In the genomic region with DNA sequence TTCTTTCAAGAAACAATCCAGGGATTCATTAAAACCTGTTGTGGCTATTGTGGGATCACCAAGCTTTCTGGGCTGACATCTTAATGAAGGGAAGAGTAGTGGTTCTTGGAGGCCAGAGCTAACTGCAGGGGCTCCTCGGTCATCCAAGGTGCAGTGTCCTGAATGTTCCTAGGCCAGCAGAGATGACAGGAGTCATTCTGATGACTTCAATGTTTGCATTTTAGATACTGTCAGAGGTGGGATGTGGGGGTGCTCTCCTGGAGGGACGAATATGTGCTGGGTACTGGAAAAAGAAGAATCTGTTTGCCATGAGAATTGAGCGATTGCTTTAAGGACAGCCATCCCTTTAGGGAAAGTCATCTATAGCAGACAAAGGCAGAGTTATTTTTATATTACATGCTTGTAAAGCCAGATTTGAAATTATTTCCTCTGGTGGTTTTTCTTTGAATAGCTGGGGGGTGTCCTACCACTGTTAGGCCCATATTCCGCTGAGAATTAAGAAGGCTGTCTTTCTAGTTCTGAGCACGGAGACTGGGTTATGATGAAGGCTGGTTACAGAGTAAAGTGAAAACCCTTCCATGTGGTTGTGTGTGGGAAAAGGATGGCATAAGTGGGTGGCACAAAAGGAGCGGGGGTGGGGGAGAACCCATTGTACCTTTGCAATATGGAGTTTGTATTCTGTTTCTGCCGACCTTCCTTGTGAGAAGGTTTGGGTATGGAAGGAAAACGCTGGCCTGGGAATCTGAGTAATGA, we compare ENCODE assay signal across 25 cellular contexts. TPM values are rescaled to one million over a fixed set of nuclear protein-coding genes. Genes with fewer than 3 reads are reported as not detected.
DNase-seq lines count a peak whose midpoint lies in the region; ATAC-seq and TF ChIP-seq lines count a peak whose summit lies in the region.
"Had no signal": no experiment of that assay in that cellular context is flagged by ENCODE, and none has a peak within 500 bp of the region (broad histone marks: within the 10 kb centered on the region; RNA-seq: fewer than 3 reads in every experiment).

No MANE protein-coding gene starts in this region.

- peak overlapping the region; percentile 88 to 94 for H3K27ac ChIP-seq in right atrium auricular region
- peak overlapping the region; percentile 76 to 91 for H3K27ac ChIP-seq in esophagus (ENCODE audit: low read depth in 2 of 2, low read length in 1 of 2)
- H3K27ac ChIP-seq in skeletal muscle tissue (ENCODE audit: low read depth, low read length) = peak overlapping the region; percentile 86
- H3K27ac ChIP-seq: cardiac muscle cell, PC-9 had no signal

- no peaks in the 10 kb centered on the region for H3K9me3 ChIP-seq in right atrium auricular region
- no peaks in the 10 kb centered on the region for H3K9me3 ChIP-seq in esophagus (ENCODE audit: control insufficient read depth in 2 of 2, insufficient read depth in 1 of 2, low read depth in 1 of 2, low read length in 1 of 2)
- H3K9me3 ChIP-seq in skeletal muscle tissue (ENCODE audit: control insufficient read depth in 3 of 3, low read length in 3 of 3) = no peaks in the 10 kb centered on the region
- H3K9me3 ChIP-seq: HAP-1, ovary had no signal

- no peaks in the 10 kb centered on the region for H3K9me3 Mint-ChIP-seq in T-helper 2 cell treated with Interferon-gamma antibody and Interleukin-4, amounts not matched to agents 5 μg/mL and 100 μg/mL, for 36 hours
- H3K9me3 Mint-ChIP-seq: activated T-cell treated with anti-CD3 and anti-CD28 coated beads, Interleukin-2, amount 50 U/mL, for 24 hours; mesothelial cell of epicardium; natural killer cell had no signal

- no peak overlapping the region for H3K27ac Mint-ChIP-seq in T-helper 2 cell treated with Interferon-gamma antibody and Interleukin-4, amounts not matched to agents 5 μg/mL and 100 μg/mL, for 36 hours
- H3K27ac Mint-ChIP-seq: activated T-cell treated with anti-CD3 and anti-CD28 coated beads, Interleukin-2, amount 50 U/mL, for 24 hours; mesothelial cell of epicardium; natural killer cell had no signal

- no peak overlapping the region for H3K9ac ChIP-seq in skeletal muscle tissue (ENCODE audit: low read depth in 1 of 3, low read length in 3 of 3)

- H3K4me3 ChIP-seq in right atrium auricular region (no peak overlapping the region), esophagus (ENCODE audit: low read depth in 1 of 2, low read length in 2 of 2) (no peak overlapping the region), skeletal muscle tissue (ENCODE audit: low read length in 3 of 3) (no peak overlapping the region)
- H3K4me3 ChIP-seq: cardiac muscle cell, HAP-1, ovary, PC-9 had no signal

- H3K36me3 ChIP-seq in right atrium auricular region (no peaks in the 10 kb centered on the region), esophagus (ENCODE audit: control insufficient read depth in 2 of 2, insufficient read depth in 2 of 2, low read length in 1 of 2) (peaks cover 0 to 3% of the 10 kb centered on the region in 2 donors), skeletal muscle tissue (ENCODE audit: control insufficient read depth in 3 of 3, insufficient read depth in 3 of 3, low read length in 3 of 3) (no peaks in the 10 kb centered on the region)
- H3K36me3 ChIP-seq: cardiac muscle cell, HAP-1, ovary had no signal

- 69 to 76% methylated on average over 8 of the region's 8 CpGs for WGBS in esophagus, 2 donors

- TF ChIP-seq CTCF in right atrium auricular region (IDR thresholded peaks at IDR 0.05) = no peak
- TF ChIP-seq CTCF in GM10248 (IDR thresholded peaks at IDR 0.05; ENCODE audit: control extremely low read depth, extremely low read depth, low read depth, missing control alignments) = no peak

- H3K27me3 Mint-ChIP-seq in T-helper 2 cell treated with Interferon-gamma antibody and Interleukin-4, amounts not matched to agents 5 μg/mL and 100 μg/mL, for 36 hours (ENCODE audit: low read depth) = peaks cover 73% of the 10 kb centered on the region

- intact Hi-C loops in left ventricle myocardium superior (cut with micrococcal nuclease) = no loop called here

- POLR2A ChIA-PET in GM10248 (lab: Yijun Ruan, JAX) = no interaction called here

- no peak for DNase-seq in right atrium auricular region (ENCODE audit: low spot score)
- no peak for DNase-seq in left ventricle myocardium superior
- no peak for DNase-seq in T-helper 2 cell treated with Interferon-gamma antibody and Interleukin-4, amounts not matched to agents 5 μg/mL and 100 μg/mL, for 36 hours (ENCODE audit: low spot score)
- no peak for DNase-seq in NCI-H2196 treated with DMSO at 0.1 percent for 48 hours (lab: John Stamatoyannopoulos, UW; ENCODE audit: unreplicated experiment)
- DNase-seq in NCI-H69 (lab: John Stamatoyannopoulos, UW) = no peak
- no peak for DNase-seq in GM10248 (ENCODE audit: extremely low spot score)
- DNase-seq: ACHN; activated naive CD4-positive, alpha-beta T cell; activated T-cell treated with anti-CD3 and anti-CD28 coated beads, Interleukin-2, amount 50 U/mL, for 24 hours; natural killer cell; NCI-H1048; NCI-H1694 treated with DMSO at 0.1 percent for 48 hours; NCI-H2171; NCI-H524; NK-92 treated with Interleukin-12 subunit alpha and Interleukin-12 subunit beta, amount 100 ng/mL, for 24 hours; ovary; PC-9; SHP77 treated with DMSO at 0.1 percent for 48 hours; stimulated activated naive CD4-positive, alpha-beta T cell treated with Interleukin-2 at 50 U/mL for 16 hours had no signal

- peaks cover 0 to 75% of the 10 kb centered on the region in 2 donors for H3K4me1 ChIP-seq in right atrium auricular region
- peaks cover 4 to 9% of the 10 kb centered on the region in 2 donors for H3K4me1 ChIP-seq in esophagus (ENCODE audit: control insufficient read depth in 2 of 2, insufficient read depth in 2 of 2, low read length in 1 of 2)
- H3K4me1 ChIP-seq in skeletal muscle tissue (ENCODE audit: control insufficient read depth in 3 of 3, insufficient read depth in 3 of 3, low read length in 3 of 3) = peaks cover 18 to 37% (median 20%) of the 10 kb centered on the region in 3 donors
- H3K4me1 ChIP-seq: HAP-1 had no signal

- no peaks in the 10 kb centered on the region for H3K36me3 Mint-ChIP-seq in T-helper 2 cell treated with Interferon-gamma antibody and Interleukin-4, amounts not matched to agents 5 μg/mL and 100 μg/mL, for 36 hours (ENCODE audit: low read depth)
- H3K36me3 Mint-ChIP-seq: mesothelial cell of epicardium, natural killer cell had no signal

- ATAC-seq in left ventricle myocardium superior = no peak
- ATAC-seq: natural killer cell had no signal

- CTCF ChIA-PET in GM10248 (lab: Yijun Ruan, JAX) = no interaction called here

- H3K27me3 ChIP-seq in right atrium auricular region (no peaks in the 10 kb centered on the region), esophagus (ENCODE audit: control insufficient read depth in 1 of 2, insufficient read depth in 2 of 2, low read length in 2 of 2) (no peaks in the 10 kb centered on the region), skeletal muscle tissue (ENCODE audit: control insufficient read depth in 3 of 3, insufficient read depth in 3 of 3, low read length in 3 of 3) (no peaks in the 10 kb centered on the region)
- H3K27me3 ChIP-seq: ovary had no signal

- no peak overlapping the region for H3K4me3 Mint-ChIP-seq in T-helper 2 cell treated with Interferon-gamma antibody and Interleukin-4, amounts not matched to agents 5 μg/mL and 100 μg/mL, for 36 hours
- H3K4me3 Mint-ChIP-seq: activated T-cell treated with anti-CD3 and anti-CD28 coated beads, Interleukin-2, amount 50 U/mL, for 24 hours; mesothelial cell of epicardium; natural killer cell had no signal

- H3K4me1 Mint-ChIP-seq in T-helper 2 cell treated with Interferon-gamma antibody and Interleukin-4, amounts not matched to agents 5 μg/mL and 100 μg/mL, for 36 hours (ENCODE audit: low read depth) = peaks cover 2% of the 10 kb centered on the region
- H3K4me1 Mint-ChIP-seq: natural killer cell had no signal

RNA-seq across cellular contexts. Expression of a gene that starts 7.4 kb away (rescaled TPM):
- total RNA-seq in right atrium auricular region = 10 to 100 TPM; 36.9 to 38.4 TPM
- total RNA-seq in left ventricle myocardium superior = 38.8 TPM
- polyA plus RNA-seq in esophagus = 10 to 100 TPM in 1 of 2 donors, 1 to 10 TPM in 1; 6.4 to 12.7 TPM
- total RNA-seq in skeletal muscle tissue = 4.7 TPM
- total RNA-seq: PC-9 had no signal
- polyA plus RNA-seq: BJ had no signal
